Comparison of ENCODE assay signal across 18 cellular contexts in the genomic region with DNA sequence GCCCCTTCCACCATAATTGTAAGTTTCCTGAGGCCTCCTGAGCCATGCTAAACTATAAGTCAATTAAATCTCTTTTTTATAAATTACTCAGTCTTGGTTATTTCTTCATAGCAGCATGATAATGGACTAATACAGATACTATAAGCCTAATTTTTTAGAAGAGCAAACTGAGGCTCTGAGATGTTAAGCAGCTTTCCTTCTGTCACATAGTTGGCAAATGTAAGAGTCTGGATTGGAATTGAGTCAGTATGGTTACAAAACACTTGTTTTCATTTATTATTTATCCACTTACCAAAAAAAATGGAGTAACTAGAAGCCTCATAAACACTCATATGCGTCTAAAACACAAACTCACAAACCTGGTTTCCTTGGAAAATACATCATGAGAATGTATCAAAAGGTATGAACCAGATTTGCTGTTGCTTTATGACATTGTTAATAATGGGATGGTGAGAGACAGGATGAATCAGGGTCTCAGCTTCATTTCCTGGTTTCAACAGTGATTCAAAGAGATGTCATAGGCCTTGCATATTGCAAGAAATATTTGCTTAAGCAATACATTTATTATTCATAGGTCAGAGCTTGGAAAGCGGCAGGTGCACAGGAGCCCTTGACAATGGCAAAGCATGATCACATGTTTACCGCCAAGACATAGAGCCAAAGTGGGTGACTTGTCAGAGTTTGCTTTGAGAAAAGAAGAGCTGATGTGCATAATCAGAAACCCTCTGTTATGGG.
DNase-seq lines count a peak whose midpoint lies in the region; ATAC-seq and TF ChIP-seq lines count a peak whose summit lies in the region.
"Had no signal": no experiment of that assay in that cellular context is flagged by ENCODE, and none has a peak within 500 bp of the region (broad histone marks: within the 10 kb centered on the region; RNA-seq: fewer than 3 reads in every experiment).

No MANE protein-coding gene starts in this region.

- no peak for ATAC-seq in HG03457 (IDR thresholded peaks at IDR 0.05; ENCODE audit: unreplicated experiment)
- ATAC-seq: mucosa of descending colon; stimulated activated naive CD8-positive, alpha-beta T cell treated with anti-CD3 and anti-CD28 coated beads, Interleukin-15, Interleukin-2, amounts not matched to agents 100 U/mL and 50 U/mL, for 24 hours had no signal

- no peak overlapping the region for H3K4me2 ChIP-seq in fibroblast of lung (ENCODE audit: extremely low read depth, insufficient read depth, low read length)
- H3K4me2 ChIP-seq: smooth muscle cell had no signal

- H3K9ac ChIP-seq in fibroblast of lung (ENCODE audit: insufficient read depth, low read length), result no peak overlapping the region

- intact Hi-C loops in stomach (cut with DNase I; ENCODE audit: low total_unique reads), result no loop called here

- no peaks in the 10 kb centered on the region for H3K9me3 ChIP-seq in fibroblast of lung (ENCODE audit: control insufficient read depth, insufficient read depth, low read depth, low read length)
- peaks cover 0 to 9% (median 3%) of the 10 kb centered on the region in 4 donors for H3K9me3 ChIP-seq in stomach
- H3K9me3 ChIP-seq: mucosa of descending colon had no signal

- DNase-seq in COLO668 (lab: John Stamatoyannopoulos, UW; ENCODE audit: unreplicated experiment) (peak; percentile 86), LHCN-M2 (ENCODE audit: low read depth) (peak; percentile 62), RKO (ENCODE audit: low spot score) (peak; percentile 80), fibroblast of lung (ENCODE audit: low read depth in 2 of 2) (peak; percentile 23 to 27), stomach (no peak), putamen (ENCODE audit: low spot score) (no peak), caudate nucleus (lab: John Stamatoyannopoulos, UW) (no peak)
- DNase-seq: activated naive CD4-positive, alpha-beta T cell treated with Interleukin-2 at 50 U/mL for 16 hours; Calu3; effector memory CD4-positive, alpha-beta T cell; kidney; mucosa of descending colon; OCI-M1; stimulated activated naive CD8-positive, alpha-beta T cell treated with anti-CD3 and anti-CD28 coated beads, Interleukin-15, Interleukin-2, amounts not matched to agents 100 U/mL and 50 U/mL, for 24 hours had no signal

- TF ChIP-seq EP300 in stomach (IDR thresholded peaks at IDR 0.05), result no peak

- H3K4me1 ChIP-seq in fibroblast of lung (ENCODE audit: control insufficient read depth, extremely low read depth, insufficient read depth, low read length) (no peaks in the 10 kb centered on the region), stomach (no peaks in the 10 kb centered on the region)

- H3K4me3 ChIP-seq in fibroblast of lung (replicated peaks in 1 of 4; ENCODE audit: control extremely low read depth in 1 of 4, insufficient read depth in 1 of 4, low read depth in 3 of 4, low read length in 4 of 4) (no peak overlapping the region), stomach (no peak overlapping the region)
- H3K4me3 ChIP-seq: cardiac muscle cell, mucosa of descending colon, smooth muscle cell had no signal

- no peaks in the 10 kb centered on the region for H3K79me2 ChIP-seq in fibroblast of lung (ENCODE audit: control insufficient read depth, insufficient read depth, low read length)

- no peaks in the 10 kb centered on the region for H4K20me1 ChIP-seq in fibroblast of lung (ENCODE audit: control insufficient read depth, extremely low read depth, insufficient read depth, low read length)

- no peak for TF ChIP-seq POLR2A in stomach (IDR thresholded peaks at IDR 0.05)

- no peak overlapping the region for H2AFZ ChIP-seq in fibroblast of lung (ENCODE audit: low read length)

- no peaks in the 10 kb centered on the region for H3K27me3 ChIP-seq in fibroblast of lung (ENCODE audit: control insufficient read depth, insufficient read depth, low read length)
- no peaks in the 10 kb centered on the region for H3K27me3 ChIP-seq in stomach
- H3K27me3 ChIP-seq: cardiac muscle cell had no signal

- H3K36me3 ChIP-seq in fibroblast of lung (ENCODE audit: control insufficient read depth, insufficient read depth, low read length), result no peaks in the 10 kb centered on the region
- no peaks in the 10 kb centered on the region for H3K36me3 ChIP-seq in stomach
- H3K36me3 ChIP-seq: cardiac muscle cell had no signal

- TF ChIP-seq CTCF in fibroblast of lung (conservative IDR thresholded peaks at IDR 0.05 in 1 of 2, IDR thresholded peaks at IDR 0.05 in 1 of 2; ENCODE audit: low read depth in 1 of 2, low read length in 2 of 2), result no peak
- no peak for TF ChIP-seq CTCF in stomach (IDR thresholded peaks at IDR 0.05)

- H3K27ac ChIP-seq in fibroblast of lung (ENCODE audit: insufficient read depth, low read length) (no peak overlapping the region), stomach (no peak overlapping the region), caudate nucleus (ENCODE audit: low read depth, low read length) (no peak overlapping the region)
- H3K27ac ChIP-seq: cardiac muscle cell, VCaP had no signal

- 72 to 88% (median 83%) methylated on average over 3 of the region's 3 CpGs for WGBS in stomach, 5 donors

Comparison
In these comparisons a context has a peak if more than half of its experiments do, and no peak if none do; other contexts are left out.
1. DNase-seq: peak in COLO668 (single experiment), LHCN-M2 (single experiment), RKO (single experiment) and fibroblast of lung (2 of 2); none in stomach (single experiment), putamen (single experiment) and caudate nucleus (0 of 61).